Comparison of ENCODE assay signal across 8 cellular contexts in the genomic region with DNA sequence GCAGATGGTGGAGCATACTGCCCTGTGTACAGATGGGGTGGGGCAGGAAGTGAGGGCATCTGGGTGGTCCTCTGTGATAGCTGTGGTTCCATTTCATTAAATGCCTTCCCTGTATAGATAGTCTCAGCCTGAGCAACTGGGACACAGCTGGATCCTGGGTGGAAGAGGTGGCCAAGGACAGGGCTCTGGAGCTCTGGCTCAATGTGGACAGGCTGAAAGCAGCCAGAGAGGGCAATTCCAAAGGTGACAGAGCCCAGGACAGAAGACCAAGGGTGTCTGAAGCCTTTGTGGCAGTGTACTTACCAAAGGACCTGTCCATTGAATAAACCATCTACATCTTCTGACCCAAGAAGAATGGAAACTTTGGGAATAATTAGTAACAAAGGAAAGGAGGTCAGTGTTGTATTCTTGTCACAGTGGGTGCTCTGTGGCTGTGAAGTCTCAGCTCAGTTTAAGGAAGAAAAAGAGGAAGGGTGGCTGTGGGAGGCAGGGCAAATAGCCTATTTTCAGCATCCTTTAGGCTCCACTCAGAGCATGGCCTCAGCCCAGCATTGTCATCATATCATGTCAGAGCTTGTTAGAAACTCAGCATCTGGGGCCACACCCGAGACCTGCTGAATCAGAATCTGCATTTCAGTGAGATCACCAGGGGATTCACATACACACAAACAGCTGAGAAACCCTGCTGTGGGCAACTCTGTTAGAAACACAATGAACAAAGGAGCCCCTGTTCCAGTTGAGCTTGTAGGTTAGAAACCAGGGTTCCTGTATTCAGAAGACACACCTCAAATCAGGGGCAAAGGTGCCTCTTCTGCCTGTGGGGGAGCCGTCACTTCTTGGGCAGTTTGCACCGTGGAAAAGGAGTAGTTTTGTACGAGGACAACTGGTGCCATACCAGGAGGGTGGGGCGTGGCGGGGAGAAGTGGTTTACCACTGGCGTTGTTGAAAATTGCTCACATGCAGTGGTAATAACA.
DNase-seq lines count a peak whose midpoint lies in the region; TF ChIP-seq lines count a peak whose summit lies in the region.

No MANE protein-coding gene starts in this region.

- H4K8ac ChIP-seq in H9 (replicated peaks; ENCODE audit: insufficient read length, low read depth, low read length), result no peak overlapping the region
- H4K8ac ChIP-seq in mesendoderm (ENCODE audit: low read depth, low read length), result no peak overlapping the region

- H3K4me1 ChIP-seq in H9 (ENCODE audit: insufficient read depth, low read length), result no peaks in the 10 kb centered on the region; the same call in none of the 2 replicates
- H3K4me1 ChIP-seq in mesendoderm (ENCODE audit: control insufficient read depth, low read depth, low read length), result peaks cover 5% of the 10 kb centered on the region

- H3K9me3 ChIP-seq in H9 (ENCODE audit: control insufficient read depth, low read depth, low read length), result no peaks in the 10 kb centered on the region

- no peak overlapping the region for H2AFZ ChIP-seq in H9 (ENCODE audit: low read length)

- peaks cover 41 to 51% of the 10 kb centered on the region in 2 experiments for H3K4me1 Mint-ChIP-seq in H9

- no peak overlapping the region for H3K56ac ChIP-seq in H9 (ENCODE audit: insufficient read length, low read depth, low read length)
- H3K56ac ChIP-seq in mesendoderm (ENCODE audit: low read length), result no peak overlapping the region

- WGBS in H9 (ENCODE audit: extremely low coverage, insufficient read length, low lambda C conversion rate), result no CpG with 5 or more reads among the region's 7 CpGs
- no CpG with 5 or more reads among the region's 7 CpGs for WGBS in mesendoderm (ENCODE audit: extremely low coverage, insufficient coverage, low lambda C conversion rate)

- no peak overlapping the region for H2BK20ac ChIP-seq in H9 (ENCODE audit: low read depth, low read length, poor library complexity, severe bottlenecking)

- H3K79me1 ChIP-seq in H9 (ENCODE audit: insufficient read depth, low read depth, low read length, poor library complexity, severe bottlenecking) (no peaks in the 10 kb centered on the region), mesendoderm (ENCODE audit: low read length) (no peaks in the 10 kb centered on the region)

- H3K27ac Mint-ChIP-seq in H9, result peak overlapping the region in 1 of 3 experiments; percentile 24; a peak in 2 of 7 replicates

- H3K9ac ChIP-seq in H9 (ENCODE audit: extremely low read depth, insufficient read length, low read length) (no peak overlapping the region), mesendoderm (ENCODE audit: low read length) (no peak overlapping the region)

- H3K4ac ChIP-seq in H9 (ENCODE audit: low read depth, low read length) (no peak overlapping the region), mesendoderm (ENCODE audit: low read depth, low read length) (no peak overlapping the region)

- H3K9me3 Mint-ChIP-seq in H9, result no peaks in the 10 kb centered on the region; a peak in 1 of 5 replicates

- H2BK15ac ChIP-seq in H9 (ENCODE audit: low read depth, low read length) (no peak overlapping the region), mesendoderm (replicated peaks; ENCODE audit: low read depth) (no peak overlapping the region)

- no peak for TF ChIP-seq CTCF in GM12865 (IDR thresholded peaks at IDR 0.05; ENCODE audit: insufficient read depth, low read depth, low read length, missing control alignments)
- TF ChIP-seq CTCF in H9 (conservative IDR thresholded peaks at IDR 0.05), result no peak

- H4K5ac ChIP-seq in H9 (ENCODE audit: insufficient read length, low read depth, low read length) (no peak overlapping the region), mesendoderm (ENCODE audit: low read length) (no peak overlapping the region)

- H4K91ac ChIP-seq in H9 (ENCODE audit: insufficient read length, low read depth, low read length), result no peak overlapping the region

- no peaks in the 10 kb centered on the region for H4K20me1 ChIP-seq in H9 (ENCODE audit: control insufficient read depth, insufficient read depth, insufficient read length)

- no peak overlapping the region for H3K23ac ChIP-seq in H9 (ENCODE audit: insufficient read length, low read depth, low read length)
- H3K23ac ChIP-seq in mesendoderm (ENCODE audit: low read length), result no peak overlapping the region

- H3K79me2 ChIP-seq in H9 (ENCODE audit: insufficient read depth, low read length) (no peaks in the 10 kb centered on the region), mesendoderm (ENCODE audit: control insufficient read depth, insufficient read depth, low read length) (no peaks in the 10 kb centered on the region)

- no peak overlapping the region for H2BK5ac ChIP-seq in H9 (ENCODE audit: insufficient read length, low read length)
- no peak overlapping the region for H2BK5ac ChIP-seq in mesendoderm (ENCODE audit: low read length)

- no peak overlapping the region for H3K27ac ChIP-seq in H9 (ENCODE audit: insufficient read length, low read depth, low read length)
- H3K27ac ChIP-seq in mesendoderm (ENCODE audit: low read depth, low read length), result no peak overlapping the region

- no peak overlapping the region for H3T11ph ChIP-seq in H9 (ENCODE audit: low read length)

- H3K4me3 ChIP-seq in GM12865 (ENCODE audit: low read depth, low read length) (peak overlapping the region; percentile 23), mesendoderm (ENCODE audit: low read length) (no peak overlapping the region)

- no peak overlapping the region for H3K14ac ChIP-seq in H9 (ENCODE audit: insufficient read depth, low read length)

- H3K27me3 ChIP-seq in H9 (ENCODE audit: insufficient read depth, low read length), result peaks cover 15% of the 10 kb centered on the region; the same call in 1 of the 2 replicates
- H3K27me3 ChIP-seq in mesendoderm (ENCODE audit: insufficient read depth, low read length, poor library complexity), result no peaks in the 10 kb centered on the region

- TF ChIP-seq POLR2A in erythroblast (IDR thresholded peaks at IDR 0.05; ENCODE audit: low read length), result no peak

- peaks cover 1% of the 10 kb centered on the region for H3K36me3 ChIP-seq in mesendoderm (ENCODE audit: control insufficient read depth, insufficient read depth, low read length)

- H2BK120ac ChIP-seq in H9 (ENCODE audit: low read depth, low read length, poor library complexity, severe bottlenecking) (no peak overlapping the region), mesendoderm (ENCODE audit: low read depth, low read length) (no peak overlapping the region)

- peak; percentile 94 for DNase-seq in GM12865 (ENCODE audit: low read depth)
- DNase-seq in H9, result peak; percentile 74
- DNase-seq in NCI-H748 (lab: John Stamatoyannopoulos, UW; ENCODE audit: unreplicated experiment), result peak; percentile 95
- DNase-seq in activated effector memory CD4-positive, alpha-beta T cell treated with anti-CD3 and anti-CD28 coated beads, Interleukin-2, amount 50 U/mL, for 16 hours, result peak; percentile 88
- DNase-seq in mesendoderm, result peak; percentile 76
- DNase-seq in stimulated activated naive CD4-positive, alpha-beta T cell treated with Interleukin-2 at 50 U/mL for 16 hours (lab: John Stamatoyannopoulos, UW), result peak; percentile 82
- DNase-seq in erythroblast (lab: John Stamatoyannopoulos, UW), result no peak
- no peak for DNase-seq in superior temporal gyrus (ENCODE audit: extremely low spot score)

- H3K18ac ChIP-seq in H9 (ENCODE audit: insufficient read length, low read depth, low read length) (peak overlapping the region; percentile 14), mesendoderm (ENCODE audit: low read length) (no peak overlapping the region)

- no peaks in the 10 kb centered on the region for H3K23me2 ChIP-seq in H9 (ENCODE audit: insufficient read length, low read depth, low read length, poor library complexity, severe bottlenecking)

- H3K36me3 Mint-ChIP-seq in H9 (ENCODE audit: insufficient read depth in 1 of 3, low read depth in 3 of 3), result peaks cover 13 to 36% (median 24%) of the 10 kb centered on the region in 3 experiments

- H2BK12ac ChIP-seq in H9 (ENCODE audit: insufficient read length, low read depth, low read length), result peak overlapping the region; percentile 29

- H3K4me3 Mint-ChIP-seq in H9, result peak overlapping the region; percentile 9 to 28; a peak in 1 of 5 replicates

- H2AK5ac ChIP-seq in H9 (ENCODE audit: insufficient read length, low read length), result no peak overlapping the region
- no peak overlapping the region for H2AK5ac ChIP-seq in mesendoderm (ENCODE audit: low read length)

- H3K27me3 Mint-ChIP-seq in H9 (ENCODE audit: low read depth), result peaks cover 89% of the 10 kb centered on the region

- no peak overlapping the region for H3K4me2 ChIP-seq in H9 (ENCODE audit: insufficient read depth, insufficient read length, low read length)
- H3K4me2 ChIP-seq in mesendoderm (ENCODE audit: low read length), result no peak overlapping the region

Comparison
In these comparisons a context has a peak if more than half of its experiments do, and no peak if none do; other contexts are left out.
1. DNase-seq: peak in GM12865 (single experiment), H9 (single experiment), NCI-H748 (single experiment), activated effector memory CD4-positive, alpha-beta T cell treated with anti-CD3 and anti-CD28 coated beads, Interleukin-2, amount 50 U/mL, for 16 hours (single experiment), mesendoderm (single experiment) and stimulated activated naive CD4-positive, alpha-beta T cell treated with Interleukin-2 at 50 U/mL for 16 hours (single experiment); none in erythroblast (0 of 2) and superior temporal gyrus (single experiment).